Comparison of ENCODE assay signal across 6 cellular contexts in genomic region chr22:50626856-50627451, GRCh38. TPM values are rescaled to one million over a fixed set of nuclear protein-coding genes. Genes with fewer than 3 reads are reported as not detected.
DNase-seq lines count a peak whose midpoint lies in the region; ATAC-seq and TF ChIP-seq lines count a peak whose summit lies in the region.

No MANE protein-coding gene starts in this region.

- H3K4me1 Mint-ChIP-seq in activated CD4-positive, alpha-beta T cell treated with anti-CD3 and anti-CD28 coated beads, Interleukin-2, amount 10 ng/mL, durations not matched to agents 7 days and 5 days: peaks cover 34% of the 10 kb centered on the region

- H3K4me3 ChIP-seq in gastroesophageal sphincter: peak overlapping the region in 1 of 2 donors; percentile 76
- H3K4me3 ChIP-seq in suprapubic skin: peak overlapping the region; percentile 87

- 93 to 100% methylated on average over 1 to 3 of the region's 32 CpGs for WGBS in gastroesophageal sphincter (ENCODE audit: low coverage in 1 of 2), 2 donors
- WGBS in suprapubic skin: 83% methylated on average over 12 of the region's 32 CpGs

- H3K4me1 ChIP-seq in gastroesophageal sphincter: peaks cover 0 to 33% (median 14%) of the 10 kb centered on the region in 3 donors
- H3K4me1 ChIP-seq in suprapubic skin: peaks cover 46% of the 10 kb centered on the region

- H3K9me3 ChIP-seq in gastroesophageal sphincter: no peaks in the 10 kb centered on the region
- no peaks in the 10 kb centered on the region for H3K9me3 ChIP-seq in suprapubic skin

- no peak for DNase-seq in activated CD4-positive, alpha-beta T cell treated with anti-CD3 and anti-CD28 coated beads, Interleukin-2, amount 10 ng/mL, durations not matched to agents 7 days and 5 days
- DNase-seq in activated CD4-positive, alpha-beta T cell treated with anti-CD3 and anti-CD28 coated beads for 1 hour: no peak
- DNase-seq in suprapubic skin (ENCODE audit: low spot score in 2 of 2) (peak; percentile 71 to 79), HPDE6-E6E7 (ENCODE audit: extremely low spot score) (no peak)
- no peak for DNase-seq in stimulated activated CD4-positive, alpha-beta T cell treated with anti-CD3 and anti-CD28 coated beads, Interleukin-2, amount 100 ng/mL, for 24 hours

- TF ChIP-seq EP300 in gastroesophageal sphincter (IDR thresholded peaks at IDR 0.05) (no peak), suprapubic skin (IDR thresholded peaks at IDR 0.05) (no peak)

- CTCF ChIA-PET in activated CD4-positive, alpha-beta T cell treated with anti-CD3 and anti-CD28 coated beads, Interleukin-2, amount 10 ng/mL, durations not matched to agents 7 days and 5 days (lab: Charles Lee): interaction anchor here (1.0 to 2.2 kb wide), 3 partner anchors 10 to 351 kb away, joined by 3 to 4 read pairs (median 4); no protein-coding TSS in a partner anchor

- peak overlapping the region; percentile 85 for H3K27ac Mint-ChIP-seq in activated CD4-positive, alpha-beta T cell treated with anti-CD3 and anti-CD28 coated beads, Interleukin-2, amount 10 ng/mL, durations not matched to agents 7 days and 5 days

- H3K36me3 ChIP-seq in gastroesophageal sphincter: peaks cover 0 to 25% of the 10 kb centered on the region in 2 donors
- peaks cover 12% of the 10 kb centered on the region for H3K36me3 ChIP-seq in suprapubic skin

- no peak for ATAC-seq in gastroesophageal sphincter

- TF ChIP-seq CTCF in gastroesophageal sphincter (IDR thresholded peaks at IDR 0.05) (no peak), suprapubic skin (IDR thresholded peaks at IDR 0.05) (no peak)

- POLR2A ChIA-PET in activated CD4-positive, alpha-beta T cell treated with anti-CD3 and anti-CD28 coated beads, Interleukin-2, amount 10 ng/mL, durations not matched to agents 7 days and 5 days (lab: Charles Lee): no interaction called here

- H3K27me3 ChIP-seq in gastroesophageal sphincter (peaks cover 6% of the 10 kb centered on the region), suprapubic skin (no peaks in the 10 kb centered on the region)

- peaks cover 24% of the 10 kb centered on the region for H3K36me3 Mint-ChIP-seq in activated CD4-positive, alpha-beta T cell treated with anti-CD3 and anti-CD28 coated beads, Interleukin-2, amount 10 ng/mL, durations not matched to agents 7 days and 5 days (ENCODE audit: low read depth)

- peak overlapping the region in 3 of 4 donors; percentile 81 to 87 (median 86) for H3K27ac ChIP-seq in gastroesophageal sphincter
- H3K27ac ChIP-seq in suprapubic skin: no peak overlapping the region

- H3K27me3 Mint-ChIP-seq in activated CD4-positive, alpha-beta T cell treated with anti-CD3 and anti-CD28 coated beads, Interleukin-2, amount 10 ng/mL, durations not matched to agents 7 days and 5 days: peaks cover 2% of the 10 kb centered on the region

- H3K4me3 Mint-ChIP-seq in activated CD4-positive, alpha-beta T cell treated with anti-CD3 and anti-CD28 coated beads, Interleukin-2, amount 10 ng/mL, durations not matched to agents 7 days and 5 days: peak overlapping the region; percentile 92

- no peak for TF ChIP-seq POLR2A in gastroesophageal sphincter (IDR thresholded peaks at IDR 0.05)
- no peak for TF ChIP-seq POLR2A in suprapubic skin (IDR thresholded peaks at IDR 0.05)

- no peaks in the 10 kb centered on the region for H3K9me3 Mint-ChIP-seq in activated CD4-positive, alpha-beta T cell treated with anti-CD3 and anti-CD28 coated beads, Interleukin-2, amount 10 ng/mL, durations not matched to agents 7 days and 5 days

RNA-seq across cellular contexts. Expression of gene ARSA, which starts 1.0 kb away (rescaled TPM):
- 10 to 100 TPM; 64.2 to 66.5 TPM for total RNA-seq in activated CD4-positive, alpha-beta T cell treated with anti-CD3 and anti-CD28 coated beads, Interleukin-2, amount 10 ng/mL, durations not matched to agents 7 days and 5 days
- total RNA-seq in gastroesophageal sphincter (10 to 100 TPM; 19.5 to 40.0 (median 21.0) TPM), suprapubic skin (10 to 100 TPM; 37.0 to 51.3 (median 42.2) TPM)

RNA-seq across cellular contexts. Expression of gene MAPK8IP2, which starts 26.4 kb away (rescaled TPM):
- total RNA-seq in activated CD4-positive, alpha-beta T cell treated with anti-CD3 and anti-CD28 coated beads, Interleukin-2, amount 10 ng/mL, durations not matched to agents 7 days and 5 days: under 1 TPM; 0.29 to 0.37 TPM
- total RNA-seq in gastroesophageal sphincter (1 to 10 TPM in 3 of 4 donors, under 1 TPM in 1; 0.93 to 3.7 (median 2.3) TPM), suprapubic skin (1 to 10 TPM; 2.6 to 4.4 (median 3.7) TPM)

RNA-seq across cellular contexts. Expression of gene CHKB, which starts 44.3 kb away (rescaled TPM):
- total RNA-seq in activated CD4-positive, alpha-beta T cell treated with anti-CD3 and anti-CD28 coated beads, Interleukin-2, amount 10 ng/mL, durations not matched to agents 7 days and 5 days: 100 to 1,000 TPM; 140 to 142 TPM
- total RNA-seq in gastroesophageal sphincter (10 to 100 TPM; 16.6 to 39.8 (median 33.1) TPM), suprapubic skin (10 to 100 TPM; 43.0 to 86.5 (median 73.0) TPM)

RNA-seq across cellular contexts. Expression of gene SHANK3, which starts 45.7 kb away (rescaled TPM):
- total RNA-seq in activated CD4-positive, alpha-beta T cell treated with anti-CD3 and anti-CD28 coated beads, Interleukin-2, amount 10 ng/mL, durations not matched to agents 7 days and 5 days: under 1 TPM; 0.02 to 0.04 TPM
- total RNA-seq in gastroesophageal sphincter (10 to 100 TPM in 2 of 4 donors, 1 to 10 TPM in 2; 5.9 to 20.5 (median 13.0) TPM), suprapubic skin (10 to 100 TPM in 2 of 4 donors, 1 to 10 TPM in 2; 2.9 to 15.9 (median 9.5) TPM)

RNA-seq across cellular contexts. Expression of gene CPT1B, which starts 48.7 kb away (rescaled TPM):
- total RNA-seq in activated CD4-positive, alpha-beta T cell treated with anti-CD3 and anti-CD28 coated beads, Interleukin-2, amount 10 ng/mL, durations not matched to agents 7 days and 5 days: 100 to 1,000 TPM; 107 to 113 TPM
- total RNA-seq in gastroesophageal sphincter (10 to 100 TPM in 1 of 4 donors, 1 to 10 TPM in 3; 3.1 to 13.4 (median 6.5) TPM), suprapubic skin (10 to 100 TPM; 12.7 to 46.6 (median 19.2) TPM)

Comparison
In these comparisons a context has a peak if more than half of its experiments do, and no peak if none do; other contexts are left out.
1. DNase-seq: peak in suprapubic skin (2 of 2); none in activated CD4-positive, alpha-beta T cell treated with anti-CD3 and anti-CD28 coated beads, Interleukin-2, amount 10 ng/mL, durations not matched to agents 7 days and 5 days (single experiment), activated CD4-positive, alpha-beta T cell treated with anti-CD3 and anti-CD28 coated beads for 1 hour (single experiment), stimulated activated CD4-positive, alpha-beta T cell treated with anti-CD3 and anti-CD28 coated beads, Interleukin-2, amount 100 ng/mL, for 24 hours (0 of 2) and HPDE6-E6E7 (single experiment).